In genomic region chr11:120698918-120699317, GRCh38 we compare ENCODE assay signal across 23 cellular contexts.
"Had no signal": no experiment of that assay in that cellular context is flagged by ENCODE, and none has a peak within 500 bp of the region (broad histone marks: within the 10 kb centered on the region; RNA-seq: fewer than 3 reads in every experiment).

No MANE protein-coding gene starts in this region.

- ATAC-seq: activated T-cell treated with anti-CD3 and anti-CD28 coated beads, Interleukin-2, amount 50 U/mL, for 4 hours; foreskin keratinocyte; left lung; naive thymus-derived CD4-positive, alpha-beta T cell; stimulated activated memory B cell treated with anti-CD40 and anti-IgM and Interleukin-4, amounts not matched to agents 10 μg/mL and 1 μg/mL and 100 μg/mL, for 72 hours had no signal

- H3K4me1 ChIP-seq: adrenal gland, ascending aorta, foreskin keratinocyte, left lung, sigmoid colon, transverse colon, uterus had no signal

- H3K4me3 ChIP-seq: adrenal gland, ascending aorta, left lung, lung, sigmoid colon, smooth muscle cell, transverse colon, uterus had no signal

- H3K4me2 ChIP-seq: smooth muscle cell had no signal

- H3K27me3 ChIP-seq: adrenal gland, ascending aorta, brain microvascular endothelial cell, foreskin keratinocyte, left lung, sigmoid colon, transverse colon, uterus had no signal

- H3K27ac ChIP-seq: adrenal gland, ascending aorta, brain microvascular endothelial cell, foreskin keratinocyte, left lung, sigmoid colon, transverse colon, uterus had no signal

- H3K9me3 ChIP-seq: adrenal gland, ascending aorta, left lung, sigmoid colon, transverse colon, uterus had no signal

- DNase-seq: activated CD4-positive, alpha-beta T cell treated with anti-CD3 and anti-CD28 coated beads for 4 hours; activated CD4-positive, alpha-beta T cell treated with anti-CD3 and anti-CD28 coated beads, Interleukin-2, amount 50 U/mL, for 48 hours; activated CD4-positive, CD25-positive, alpha-beta regulatory T cell; activated CD8-positive, alpha-beta memory T cell treated with anti-CD3 and anti-CD28 coated beads, Interleukin-2, amount 50 U/mL, for 48 hours; activated naive CD4-positive, alpha-beta T cell; activated T-cell treated with anti-CD3 and anti-CD28 coated beads, Interleukin-2, amount 50 U/mL, for 4 hours; adrenal gland; brain microvascular endothelial cell; central memory CD4-positive, alpha-beta T cell; dermis blood vessel endothelial cell; effector CD8-positive, alpha-beta T cell; foreskin keratinocyte; kidney; left lung; naive thymus-derived CD4-positive, alpha-beta T cell; sigmoid colon; stimulated activated CD4-positive, alpha-beta T cell treated with anti-CD3 and anti-CD28 coated beads, Interleukin-15, amount 100 ng/mL, for 24 hours; transverse colon; uterus had no signal

- FAIRE-seq: kidney had no signal

- H3K36me3 ChIP-seq: adrenal gland, ascending aorta, brain microvascular endothelial cell, left lung, sigmoid colon, transverse colon, uterus had no signal
